12 cellular contexts compared by ENCODE assay signal in genomic region chr7:135167360-135167759, GRCh38. TPM values are rescaled to one million over a fixed set of nuclear protein-coding genes. Genes with fewer than 3 reads are reported as not detected.
DNase-seq lines count a peak whose midpoint lies in the region; ATAC-seq, FAIRE-seq and TF ChIP-seq lines count a peak whose summit lies in the region.
"Had no signal": no experiment of that assay in that cellular context is flagged by ENCODE, and none has a peak within 500 bp of the region (broad histone marks: within the 10 kb centered on the region; RNA-seq: fewer than 3 reads in every experiment).

No MANE protein-coding gene starts in this region.

- no TSS peak for BruUV-seq in HepG2 (replicated peaks; lab: Mats Ljungman, UMichigan)

- H3K27ac Mint-ChIP-seq in activated naive CD4-positive, alpha-beta T cell treated with anti-CD3 and anti-CD28 coated beads, Interleukin-2, amount 10 ng/mL, durations not matched to agents 7 days and 5 days, result peak overlapping the region; percentile 54
- H3K27ac Mint-ChIP-seq in activated CD8-positive, alpha-beta T cell treated with anti-CD3 and anti-CD28 coated beads for 36 hours, result peak overlapping the region; percentile 89

- H3K4me2 ChIP-seq in HepG2 (ENCODE audit: low read depth, low read length), result peak overlapping the region; percentile 34; the same call in 1 of the 2 replicates

- no peak overlapping the region for H2AFZ ChIP-seq in HepG2 (ENCODE audit: low read length)
- H2AFZ ChIP-seq: hepatocyte had no signal

- POLR2A ChIA-PET in activated CD8-positive, alpha-beta T cell treated with anti-CD3 and anti-CD28 coated beads for 36 hours (lab: Charles Lee), result interaction anchor here (1.3 to 16.8 kb wide), 3 partner anchors 9 to 175 kb away, joined by 5 to 204 read pairs (median 5); partner anchors contain the start of gene TMEM140
- POLR2A ChIA-PET in HepG2 (lab: Yijun Ruan, JAX), result interaction anchor here (4.4 kb wide), 1 partner anchor 171 kb away, joined by 30 read pairs; no protein-coding TSS in a partner anchor

- no peak overlapping the region for H3K9ac ChIP-seq in HepG2 (ENCODE audit: insufficient read depth, low read depth, low read length)

- DNase-seq in activated naive CD4-positive, alpha-beta T cell treated with anti-CD3 and anti-CD28 coated beads, Interleukin-2, amount 10 ng/mL, durations not matched to agents 7 days and 5 days, result no peak
- no peak for DNase-seq in activated naive CD4-positive, alpha-beta T cell treated with Interleukin-2 at 50 U/mL for 16 hours
- DNase-seq in activated CD8-positive, alpha-beta T cell treated with anti-CD3 and anti-CD28 coated beads for 36 hours, result no peak
- DNase-seq in HepG2 (ENCODE audit: low spot score), result no peak
- DNase-seq in thoracic aorta (ENCODE audit: low spot score), result no peak
- no peak for DNase-seq in hepatic stellate cell (ENCODE audit: low spot score)
- DNase-seq in medulla oblongata (ENCODE audit: extremely low spot score), result no peak
- DNase-seq: activated gamma-delta T cell; GOT3; stimulated activated CD4-positive, alpha-beta T cell treated with anti-CD3 and anti-CD28 coated beads, Interleukin-12 subunit alpha, Interleukin-12 subunit beta, amount 100 ng/mL, for 4 hours had no signal

- no peak for FAIRE-seq in HepG2 (lab: Jason Lieb, UNC)

- no peaks in the 10 kb centered on the region for H3K27me3 Mint-ChIP-seq in activated naive CD4-positive, alpha-beta T cell treated with anti-CD3 and anti-CD28 coated beads, Interleukin-2, amount 10 ng/mL, durations not matched to agents 7 days and 5 days
- H3K27me3 Mint-ChIP-seq in activated CD8-positive, alpha-beta T cell treated with anti-CD3 and anti-CD28 coated beads for 36 hours, result no peaks in the 10 kb centered on the region

- TF ChIP-seq CTCF in activated CD8-positive, alpha-beta T cell treated with anti-CD3 and anti-CD28 coated beads for 36 hours (IDR thresholded peaks at IDR 0.05), result no peak
- TF ChIP-seq CTCF in HepG2 (CRISPR knock-in tag; IDR thresholded peaks at IDR 0.05), result no peak
- TF ChIP-seq CTCF in thoracic aorta (IDR thresholded peaks at IDR 0.05), result no peak

- H3K36me3 ChIP-seq in HepG2 (replicated peaks in 1 of 2; ENCODE audit: control insufficient read depth in 1 of 2, insufficient read depth in 2 of 2, low read length in 2 of 2) (peaks cover 4 to 45% of the 10 kb centered on the region in 2 experiments; a peak in 4 of 5 replicates), thoracic aorta (peaks cover 21% of the 10 kb centered on the region)

- TF ChIP-seq POLR2A in HepG2 (IDR thresholded peaks at IDR 0.05; ENCODE audit: insufficient read depth in 1 of 2, low read depth in 2 of 2, low read length in 2 of 2), result peak in 1 of 2 experiments; percentile 19; a peak in 1 of 4 replicates

- H3K36me3 Mint-ChIP-seq in activated naive CD4-positive, alpha-beta T cell treated with anti-CD3 and anti-CD28 coated beads, Interleukin-2, amount 10 ng/mL, durations not matched to agents 7 days and 5 days, result peaks cover 67% of the 10 kb centered on the region
- H3K36me3 Mint-ChIP-seq in activated CD8-positive, alpha-beta T cell treated with anti-CD3 and anti-CD28 coated beads for 36 hours (ENCODE audit: low read depth), result peaks cover 69% of the 10 kb centered on the region

- no peak overlapping the region for H3K4me3 ChIP-seq in HepG2 (replicated peaks in 1 of 3; ENCODE audit: insufficient read depth in 1 of 3, low read depth in 2 of 3, low read length in 3 of 3)
- no peak overlapping the region for H3K4me3 ChIP-seq in thoracic aorta
- H3K4me3 ChIP-seq: hepatocyte had no signal

- in situ Hi-C loops in HepG2 (cut with HindIII; ENCODE audit: extremely low pct_ligation_motif_present, low pct_unique_long_range_greater_than_20kb), result loop anchor here (5.0 kb wide), 1 partner anchor 175 kb away; no protein-coding TSS in a partner anchor

- peaks cover 15% of the 10 kb centered on the region; the same call in 1 of the 2 replicates for H4K20me1 ChIP-seq in HepG2 (ENCODE audit: insufficient read depth, low read length)

- H3K9me3 ChIP-seq in HepG2 (ENCODE audit: low read length) (peaks cover 2% of the 10 kb centered on the region), thoracic aorta (no peaks in the 10 kb centered on the region)

- H3K79me2 ChIP-seq in HepG2 (ENCODE audit: insufficient read depth, low read length), result peaks cover 34% of the 10 kb centered on the region

- TF ChIP-seq EP300 in HepG2 (IDR thresholded peaks at IDR 0.05; ENCODE audit: low read depth in 2 of 2, low read length in 2 of 2), result no peak
- TF ChIP-seq EP300 in HepG2 (CRISPR knock-in tag; IDR thresholded peaks at IDR 0.05; ENCODE audit: borderline replicate concordance), result no peak

- CTCF ChIA-PET in activated naive CD4-positive, alpha-beta T cell treated with anti-CD3 and anti-CD28 coated beads, Interleukin-2, amount 10 ng/mL, durations not matched to agents 7 days and 5 days (lab: Charles Lee), result interaction anchor here (5.3 to 5.6 kb wide), 2 partner anchors 18 to 181 kb away, joined by 36 to 59 read pairs; partner anchors contain the start of genes AGBL3 and TMEM140
- CTCF ChIA-PET in activated CD8-positive, alpha-beta T cell treated with anti-CD3 and anti-CD28 coated beads for 36 hours (lab: Charles Lee), result interaction anchor here (0.6 to 2.6 kb wide), 4 partner anchors 11 to 178 kb away, joined by 3 to 18 read pairs (median 4); partner anchors contain the start of gene WDR91
- CTCF ChIA-PET in HepG2 (lab: Yijun Ruan, JAX; ENCODE audit: low intra/inter-chr PET ratio, low total read pairs), result no interaction called here

- H3K4me3 Mint-ChIP-seq in activated naive CD4-positive, alpha-beta T cell treated with anti-CD3 and anti-CD28 coated beads, Interleukin-2, amount 10 ng/mL, durations not matched to agents 7 days and 5 days, result no peak overlapping the region
- peak overlapping the region; percentile 83 for H3K4me3 Mint-ChIP-seq in activated CD8-positive, alpha-beta T cell treated with anti-CD3 and anti-CD28 coated beads for 36 hours

- intact Hi-C loops in activated CD8-positive, alpha-beta T cell treated with anti-CD3 and anti-CD28 coated beads for 36 hours (cut with micrococcal nuclease), result no loop called here
- intact Hi-C loops in HepG2 (cut with micrococcal nuclease; ENCODE audit: unreplicated experiment), result no loop called here

- H3K4me1 Mint-ChIP-seq in activated naive CD4-positive, alpha-beta T cell treated with anti-CD3 and anti-CD28 coated beads, Interleukin-2, amount 10 ng/mL, durations not matched to agents 7 days and 5 days, result peaks cover 57% of the 10 kb centered on the region
- H3K4me1 Mint-ChIP-seq in activated CD8-positive, alpha-beta T cell treated with anti-CD3 and anti-CD28 coated beads for 36 hours (ENCODE audit: low read depth), result peaks cover 51% of the 10 kb centered on the region

- H3K4me1 ChIP-seq in HepG2 (ENCODE audit: insufficient read depth, low read length) (peaks cover 35% of the 10 kb centered on the region), thoracic aorta (ENCODE audit: control insufficient read depth in 1 of 2, low read depth in 2 of 2) (peaks cover 22 to 65% of the 10 kb centered on the region in 2 donors)

- H3K9me3 Mint-ChIP-seq in activated naive CD4-positive, alpha-beta T cell treated with anti-CD3 and anti-CD28 coated beads, Interleukin-2, amount 10 ng/mL, durations not matched to agents 7 days and 5 days, result peaks cover 9% of the 10 kb centered on the region
- H3K9me3 Mint-ChIP-seq in activated CD8-positive, alpha-beta T cell treated with anti-CD3 and anti-CD28 coated beads for 36 hours, result peaks cover 11% of the 10 kb centered on the region

- H3K27ac ChIP-seq in HepG2 (ENCODE audit: extremely low read length, insufficient read depth, low read length), result no peak overlapping the region
- H3K27ac ChIP-seq in thoracic aorta, result peak overlapping the region; percentile 12 to 23
- H3K27ac ChIP-seq: hepatocyte had no signal

- ATAC-seq in activated CD8-positive, alpha-beta T cell treated with anti-CD3 and anti-CD28 coated beads for 36 hours, result no peak
- ATAC-seq in HepG2 (no peak), thoracic aorta (ENCODE audit: insufficient number of reproducible peaks, low FRiP score, low read depth) (no peak), HG02678 (IDR thresholded peaks at IDR 0.05; ENCODE audit: unreplicated experiment) (no peak)

- no peaks in the 10 kb centered on the region; a peak in 1 of 5 replicates for H3K27me3 ChIP-seq in HepG2 (ENCODE audit: control insufficient read depth in 1 of 2, insufficient read depth in 2 of 2, low read length in 2 of 2)
- no peaks in the 10 kb centered on the region for H3K27me3 ChIP-seq in thoracic aorta (replicated peaks; ENCODE audit: insufficient read depth)
- H3K27me3 ChIP-seq: hepatocyte had no signal

- no peak for TF ChIP-seq RAD21 in HepG2 (CRISPR knock-in tag; IDR thresholded peaks at IDR 0.05)

- WGBS in HepG2 (ENCODE audit: low lambda C conversion rate), result 93% methylated on average over 10 of the region's 10 CpGs

RNA-seq across cellular contexts. Expression of gene CYREN, which starts 3.1 kb away (rescaled TPM):
- 10 to 100 TPM; 32.5 to 35.4 TPM for total RNA-seq in activated CD8-positive, alpha-beta T cell treated with anti-CD3 and anti-CD28 coated beads for 36 hours
- total RNA-seq in HepG2 (2016; rRNA removed; fragmentation: Illumina TruSeq; extraction: Trizol) (60.7 and 68.6 TPM in 2 replicates), thoracic aorta (10 to 100 TPM; 37.6 to 54.1 TPM)
- total RNA-seq in HepG2 (2016; cell fraction: cytosol; rRNA removed; fragmentation: Illumina TruSeq; extraction: Trizol; ENCODE audit: low read depth), result 24.2 and 27.7 TPM in 2 replicates
- 58.8 and 66.8 TPM in 2 replicates for total RNA-seq in HepG2 (2016; cell fraction: insoluble cytoplasmic fraction; rRNA removed; fragmentation: Illumina TruSeq; extraction: Trizol)
- total RNA-seq in HepG2 (2016; cell fraction: membrane; rRNA removed; fragmentation: Illumina TruSeq; extraction: Trizol), result 48.2 and 58.3 TPM in 2 replicates
- 42.2 and 46.2 TPM in 2 replicates for total RNA-seq in HepG2 (2016; cell fraction: nucleus; rRNA removed; fragmentation: Illumina TruSeq; extraction: Trizol)
- 19.3 and 20.7 TPM in 2 replicates for polyA plus RNA-seq in HepG2 (2011; rRNA removed)
- polyA plus RNA-seq in HepG2 (2011; cell fraction: cytosol; rRNA removed), result 19.8 and 20.9 TPM in 2 replicates
- polyA plus RNA-seq in HepG2 (2011; cell fraction: nucleus; rRNA removed), result 15.6 and 18.8 TPM in 2 replicates
- polyA plus RNA-seq in HepG2 (2012), result 44.5 and 69.6 TPM in 2 replicates
- polyA plus RNA-seq in HepG2 (2016; cell fraction: cytosol; fragmentation: Illumina TruSeq; extraction: Trizol; ENCODE audit: low read depth), result 13.5 and 22.0 TPM in 2 replicates
- polyA plus RNA-seq in HepG2 (2016; cell fraction: insoluble cytoplasmic fraction; fragmentation: Illumina TruSeq; extraction: Trizol; ENCODE audit: low read depth), result 62.6 and 67.4 TPM in 2 replicates
- polyA plus RNA-seq in HepG2 (2016; cell fraction: membrane; fragmentation: Illumina TruSeq; extraction: Trizol; ENCODE audit: low read depth), result 31.2 and 44.6 TPM in 2 replicates
- polyA plus RNA-seq in HepG2 (2016; cell fraction: nucleus; fragmentation: Illumina TruSeq; extraction: Trizol; ENCODE audit: insufficient read depth, low read depth), result 46.9 and 49.8 TPM in 2 replicates
- polyA minus RNA-seq in HepG2 (2011; rRNA and poly(A)+ RNA removed; ENCODE audit: low replicate concordance), result 24.4 and 62.5 TPM in 2 replicates
- 8.6 and 12.1 TPM in 2 replicates for polyA minus RNA-seq in HepG2 (2011; cell fraction: cytosol; rRNA and poly(A)+ RNA removed)
- 20.6 and 24.7 TPM in 2 replicates for polyA minus RNA-seq in HepG2 (2011; cell fraction: nucleus; rRNA and poly(A)+ RNA removed)

RNA-seq across cellular contexts. Expression of gene TMEM140, which starts 19.5 kb away (rescaled TPM):
- 1 to 10 TPM; 6.2 to 7.6 TPM for total RNA-seq in activated CD8-positive, alpha-beta T cell treated with anti-CD3 and anti-CD28 coated beads for 36 hours
- total RNA-seq in HepG2 (2016; rRNA removed; fragmentation: Illumina TruSeq; extraction: Trizol), result 5.6 and 9.2 TPM in 2 replicates
- 1.1 and 1.5 TPM in 2 replicates for total RNA-seq in HepG2 (2016; cell fraction: cytosol; rRNA removed; fragmentation: Illumina TruSeq; extraction: Trizol; ENCODE audit: low read depth)
- 6.3 and 8.9 TPM in 2 replicates for total RNA-seq in HepG2 (2016; cell fraction: insoluble cytoplasmic fraction; rRNA removed; fragmentation: Illumina TruSeq; extraction: Trizol)
- total RNA-seq in HepG2 (2016; cell fraction: membrane; rRNA removed; fragmentation: Illumina TruSeq; extraction: Trizol), result 2.6 and 3.2 TPM in 2 replicates
- total RNA-seq in HepG2 (2016; cell fraction: nucleus; rRNA removed; fragmentation: Illumina TruSeq; extraction: Trizol), result 7.9 and 10.4 TPM in 2 replicates
- polyA plus RNA-seq in HepG2 (2011; rRNA removed), result 21.7 and 35.7 TPM in 2 replicates
- polyA plus RNA-seq in HepG2 (2011; cell fraction: cytosol; rRNA removed), result 24.2 and 35.4 TPM in 2 replicates
- polyA plus RNA-seq in HepG2 (2011; cell fraction: nucleus; rRNA removed), result 17.7 and 30.5 TPM in 2 replicates
- 45.3 and 74.1 TPM in 2 replicates for polyA plus RNA-seq in HepG2 (2012)
- 1.1 TPM in 2 replicates for polyA plus RNA-seq in HepG2 (2016; cell fraction: cytosol; fragmentation: Illumina TruSeq; extraction: Trizol; ENCODE audit: low read depth)
- 5.3 and 6.1 TPM in 2 replicates for polyA plus RNA-seq in HepG2 (2016; cell fraction: insoluble cytoplasmic fraction; fragmentation: Illumina TruSeq; extraction: Trizol; ENCODE audit: low read depth)
- polyA plus RNA-seq in HepG2 (2016; cell fraction: membrane; fragmentation: Illumina TruSeq; extraction: Trizol; ENCODE audit: low read depth), result 2.1 and 2.2 TPM in 2 replicates
- 7.8 and 11.6 TPM in 2 replicates for polyA plus RNA-seq in HepG2 (2016; cell fraction: nucleus; fragmentation: Illumina TruSeq; extraction: Trizol; ENCODE audit: insufficient read depth, low read depth)
- polyA minus RNA-seq in HepG2 (2011; rRNA and poly(A)+ RNA removed; ENCODE audit: low replicate concordance), result 0.26 and 39.0 TPM in 2 replicates
- 15.9 and 32.1 TPM in 2 replicates for polyA minus RNA-seq in HepG2 (2011; cell fraction: cytosol; rRNA and poly(A)+ RNA removed)
- 41.2 and 55.0 TPM in 2 replicates for polyA minus RNA-seq in HepG2 (2011; cell fraction: nucleus; rRNA and poly(A)+ RNA removed)
- 10 to 100 TPM; 20.6 to 27.6 TPM for total RNA-seq in thoracic aorta

RNA-seq across cellular contexts. Expression of gene WDR91, which starts 44.0 kb away (rescaled TPM):
- 10 to 100 TPM; 12.9 to 13.1 TPM for total RNA-seq in activated CD8-positive, alpha-beta T cell treated with anti-CD3 and anti-CD28 coated beads for 36 hours
- total RNA-seq in HepG2 (2016; rRNA removed; fragmentation: Illumina TruSeq; extraction: Trizol) (10.0 and 12.1 TPM in 2 replicates), thoracic aorta (10 to 100 TPM; 36.2 to 78.3 TPM)
- total RNA-seq in HepG2 (2016; cell fraction: cytosol; rRNA removed; fragmentation: Illumina TruSeq; extraction: Trizol; ENCODE audit: low read depth), result 1.1 and 1.8 TPM in 2 replicates
- 9.2 and 12.1 TPM in 2 replicates for total RNA-seq in HepG2 (2016; cell fraction: insoluble cytoplasmic fraction; rRNA removed; fragmentation: Illumina TruSeq; extraction: Trizol)
- 1.5 and 2.3 TPM in 2 replicates for total RNA-seq in HepG2 (2016; cell fraction: membrane; rRNA removed; fragmentation: Illumina TruSeq; extraction: Trizol)
- total RNA-seq in HepG2 (2016; cell fraction: nucleus; rRNA removed; fragmentation: Illumina TruSeq; extraction: Trizol), result 11.3 and 14.5 TPM in 2 replicates
- 11.6 and 13.7 TPM in 2 replicates for polyA plus RNA-seq in HepG2 (2011; rRNA removed)
- 7.2 and 8.6 TPM in 2 replicates for polyA plus RNA-seq in HepG2 (2011; cell fraction: cytosol; rRNA removed)
- 43.9 and 51.3 TPM in 2 replicates for polyA plus RNA-seq in HepG2 (2011; cell fraction: nucleus; rRNA removed)
- polyA plus RNA-seq in HepG2 (2012), result 5.7 and 6.1 TPM in 2 replicates
- polyA plus RNA-seq in HepG2 (2016; cell fraction: cytosol; fragmentation: Illumina TruSeq; extraction: Trizol; ENCODE audit: low read depth), result 0.26 and 0.31 TPM in 2 replicates
- polyA plus RNA-seq in HepG2 (2016; cell fraction: insoluble cytoplasmic fraction; fragmentation: Illumina TruSeq; extraction: Trizol; ENCODE audit: low read depth), result 10.7 and 11.4 TPM in 2 replicates
- 0.56 and 0.65 TPM in 2 replicates for polyA plus RNA-seq in HepG2 (2016; cell fraction: membrane; fragmentation: Illumina TruSeq; extraction: Trizol; ENCODE audit: low read depth)
- polyA plus RNA-seq in HepG2 (2016; cell fraction: nucleus; fragmentation: Illumina TruSeq; extraction: Trizol; ENCODE audit: insufficient read depth, low read depth), result 21.1 and 22.2 TPM in 2 replicates
- polyA minus RNA-seq in HepG2 (2011; rRNA and poly(A)+ RNA removed; ENCODE audit: low replicate concordance), result 8.2 and 19.7 TPM in 2 replicates
- 5.3 and 8.8 TPM in 2 replicates for polyA minus RNA-seq in HepG2 (2011; cell fraction: cytosol; rRNA and poly(A)+ RNA removed)
- 12.6 and 17.4 TPM in 2 replicates for polyA minus RNA-seq in HepG2 (2011; cell fraction: nucleus; rRNA and poly(A)+ RNA removed)
